13 cellular contexts compared by ENCODE assay signal in the genomic region with DNA sequence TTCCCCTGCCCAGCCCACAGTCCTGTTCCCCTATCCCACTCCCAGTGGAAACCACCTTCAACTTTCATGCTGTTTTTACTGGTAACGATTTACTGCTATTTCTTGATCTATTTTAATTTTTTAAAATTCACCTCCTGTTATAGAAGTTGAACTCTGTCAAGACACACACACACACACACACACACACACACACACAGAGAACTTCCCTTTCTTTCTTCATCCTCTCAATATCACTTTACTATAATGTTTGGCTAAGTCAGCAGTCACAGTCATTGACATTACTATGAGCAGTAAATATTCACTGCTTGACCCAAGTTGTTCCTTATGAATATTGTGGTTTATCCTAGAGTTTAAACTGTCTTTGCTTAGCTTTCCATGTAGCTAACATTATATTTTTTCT.
"Had no signal": no experiment of that assay in that cellular context is flagged by ENCODE, and none has a peak within 500 bp of the region (broad histone marks: within the 10 kb centered on the region; RNA-seq: fewer than 3 reads in every experiment).

No MANE protein-coding gene starts in this region.

- H3K36me3 Mint-ChIP-seq: activated CD4-positive, alpha-beta memory T cell treated with anti-CD3 and anti-CD28 coated beads for 36 hours; activated naive CD8-positive, alpha-beta T cell; mesothelial cell of epicardium; stimulated activated naive B cell treated with anti-CD40 and anti-IgM and Interleukin-4, amounts not matched to agents 10 μg/mL and 1 μg/mL and 100 μg/mL, for 72 hours; WTC11 had no signal

- DNase-seq: activated CD4-positive, alpha-beta memory T cell treated with anti-CD3 and anti-CD28 coated beads for 36 hours; activated CD4-positive, alpha-beta T cell treated with anti-CD3 and anti-CD28 coated beads for 4 hours; effector memory CD4-positive, alpha-beta T cell; hippocampal formation; left cardiac atrium; occipital lobe; retina; stimulated activated naive B cell treated with anti-CD40 and anti-IgM and Interleukin-4, amounts not matched to agents 10 μg/mL and 1 μg/mL and 100 μg/mL, for 72 hours; T1000 had no signal

- H3K4me1 Mint-ChIP-seq: mesothelial cell of epicardium; stimulated activated naive B cell treated with anti-CD40 and anti-IgM and Interleukin-4, amounts not matched to agents 10 μg/mL and 1 μg/mL and 100 μg/mL, for 72 hours had no signal

- H3K9me3 Mint-ChIP-seq: activated CD4-positive, alpha-beta memory T cell treated with anti-CD3 and anti-CD28 coated beads for 36 hours; stimulated activated naive B cell treated with anti-CD40 and anti-IgM and Interleukin-4, amounts not matched to agents 10 μg/mL and 1 μg/mL and 100 μg/mL, for 72 hours had no signal

- H3K27ac Mint-ChIP-seq: activated CD4-positive, alpha-beta memory T cell treated with anti-CD3 and anti-CD28 coated beads for 36 hours; activated naive CD8-positive, alpha-beta T cell; mesothelial cell of epicardium; stimulated activated naive B cell treated with anti-CD40 and anti-IgM and Interleukin-4, amounts not matched to agents 10 μg/mL and 1 μg/mL and 100 μg/mL, for 72 hours; WTC11 had no signal

- H3K27ac ChIP-seq: thoracic aorta had no signal

- H3K4me3 Mint-ChIP-seq: activated CD4-positive, alpha-beta memory T cell treated with anti-CD3 and anti-CD28 coated beads for 36 hours; activated naive CD8-positive, alpha-beta T cell; mesothelial cell of epicardium; stimulated activated naive B cell treated with anti-CD40 and anti-IgM and Interleukin-4, amounts not matched to agents 10 μg/mL and 1 μg/mL and 100 μg/mL, for 72 hours; WTC11 had no signal

- H3K36me3 ChIP-seq: thoracic aorta had no signal

- ATAC-seq: stimulated activated naive B cell treated with anti-CD40 and anti-IgM and Interleukin-4, amounts not matched to agents 10 μg/mL and 1 μg/mL and 100 μg/mL, for 72 hours; WTC11 had no signal

- H3K9me3 ChIP-seq: thoracic aorta had no signal
